In the genomic region with DNA sequence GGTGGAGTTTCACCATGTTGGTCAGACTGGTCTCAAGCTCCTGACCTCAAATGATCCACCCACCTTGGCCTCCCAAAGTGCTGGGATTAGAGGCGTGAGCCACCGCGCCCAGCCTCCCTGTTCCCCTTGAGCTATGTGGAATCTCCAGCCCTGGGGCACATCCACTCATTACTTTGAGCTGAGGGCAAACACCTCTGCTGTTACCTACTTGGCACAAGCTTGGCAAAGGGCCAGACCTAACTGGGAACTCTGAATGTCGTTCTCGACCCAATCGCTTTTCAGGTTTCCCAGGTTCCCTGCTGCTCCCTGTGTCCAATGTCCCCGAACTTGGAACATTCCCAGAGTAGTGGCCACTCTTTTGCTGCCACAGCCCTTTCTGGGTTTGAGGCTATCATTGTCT, we compare ENCODE assay signal across 1 cellular context.
TF ChIP-seq lines count a peak whose summit lies in the region.

No MANE protein-coding gene starts in this region.

TF ChIP-seq in K562, 482 proteins besides CTCF, POLR2A, EP300 and RAD21:
- TF ChIP-seq TAF9B (IDR thresholded peaks at IDR 0.05; ENCODE audit: partially characterized antibody) = no peak
- TF ChIP-seq ZBTB17 (CRISPR knock-in tag; IDR thresholded peaks at IDR 0.05) = no peak
- TF ChIP-seq, protein P1, sequence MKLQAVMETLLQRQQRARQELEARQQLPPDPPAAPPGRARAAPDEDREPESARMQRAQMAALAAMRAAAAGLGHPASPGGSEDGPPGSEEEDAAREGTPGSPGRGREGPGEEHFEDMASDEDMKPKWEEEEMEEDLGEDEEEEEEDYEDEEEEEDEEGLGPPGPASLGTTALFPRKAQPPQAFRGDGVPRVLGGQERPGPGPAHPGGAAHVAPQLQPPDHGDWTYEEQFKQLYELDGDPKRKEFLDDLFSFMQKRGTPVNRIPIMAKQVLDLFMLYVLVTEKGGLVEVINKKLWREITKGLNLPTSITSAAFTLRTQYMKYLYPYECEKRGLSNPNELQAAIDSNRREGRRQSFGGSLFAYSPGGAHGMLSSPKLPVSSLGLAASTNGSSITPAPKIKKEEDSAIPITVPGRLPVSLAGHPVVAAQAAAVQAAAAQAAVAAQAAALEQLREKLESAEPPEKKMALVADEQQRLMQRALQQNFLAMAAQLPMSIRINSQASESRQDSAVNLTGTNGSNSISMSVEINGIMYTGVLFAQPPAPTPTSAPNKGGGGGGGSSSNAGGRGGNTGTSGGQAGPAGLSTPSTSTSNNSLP (IDR thresholded peaks at IDR 0.05; ENCODE audit: borderline replicate concordance, low read depth, low read length) = no peak
- peak; percentile 65 for TF ChIP-seq NFIC (IDR thresholded peaks at IDR 0.05)
- TF ChIP-seq ZNF212 (CRISPR knock-in tag; IDR thresholded peaks at IDR 0.05) = no peak
- no peak for TF ChIP-seq MYC (IDR thresholded peaks at IDR 0.05; ENCODE audit: low read depth, low read length)
- TF ChIP-seq MYC (CRISPR knock-in tag; IDR thresholded peaks at IDR 0.05; ENCODE audit: borderline replicate concordance, low read depth) = no peak
- TF ChIP-seq POLR2B (IDR thresholded peaks at IDR 0.05; ENCODE audit: low read depth, partially characterized antibody) = no peak
